In the genomic region with DNA sequence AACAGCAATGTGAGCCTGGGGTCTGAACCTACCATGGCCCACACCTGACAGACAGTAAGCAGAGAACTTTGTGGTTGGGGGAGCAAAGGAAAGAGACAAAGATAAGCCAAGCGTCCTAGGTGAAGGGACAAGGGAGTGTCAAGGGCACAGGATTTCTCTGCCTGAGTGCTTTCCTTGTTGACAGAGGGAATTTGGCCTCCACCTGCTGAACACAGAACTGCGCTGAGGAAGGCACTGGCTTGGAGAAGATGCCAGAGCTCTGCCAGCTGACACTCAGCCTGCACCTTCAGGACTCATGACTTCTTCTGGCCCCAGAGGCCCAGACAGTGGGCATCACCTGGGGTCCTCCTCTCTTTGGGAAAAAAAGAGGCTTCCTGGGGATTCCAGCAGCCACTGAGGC, we compare ENCODE assay signal across 26 cellular contexts. TPM values are rescaled to one million over a fixed set of nuclear protein-coding genes. Genes with fewer than 3 reads are reported as not detected.
DNase-seq lines count a peak whose midpoint lies in the region; ATAC-seq and TF ChIP-seq lines count a peak whose summit lies in the region.
"Had no signal": no experiment of that assay in that cellular context is flagged by ENCODE, and none has a peak within 500 bp of the region (broad histone marks: within the 10 kb centered on the region; RNA-seq: fewer than 3 reads in every experiment).

No MANE protein-coding gene starts in this region.

- DNase-seq in dorsolateral prefrontal cortex (no peak), left kidney (ENCODE audit: low read depth, low spot score) (peak; percentile 43), GM19240 (ENCODE audit: insufficient read length, low spot score) (no peak)
- DNase-seq in stimulated activated CD4-positive, alpha-beta T cell treated with anti-CD3 and anti-CD28 coated beads, Interleukin-2, amount 100 ng/mL, for 48 hours = no peak
- no peak for DNase-seq in stimulated activated naive CD8-positive, alpha-beta T cell treated with anti-CD3 and anti-CD28 coated beads, Interleukin-15, amount 100 ng/mL, for 72 hours
- DNase-seq: activated CD4-positive, alpha-beta T cell treated with anti-CD3 and anti-CD28 coated beads, Interleukin-2, amount 50 U/mL, for 48 hours; activated CD4-positive, CD25-positive, alpha-beta regulatory T cell treated with anti-CD3 and anti-CD28 coated beads, Interleukin-2, amount 50 U/mL, for 72 hours; activated T-cell treated with anti-CD3 and anti-CD28 coated beads, Interleukin-2, amount 50 U/mL, for 48 hours; C1 segment of cervical spinal cord; central memory CD4-positive, alpha-beta T cell; COR-L47; cortex of kidney; effector memory CD8-positive, alpha-beta T cell; kidney glomerular epithelial cell; NCI-H1694 treated with DMSO at 0.1 percent for 48 hours; OCI-M1; stimulated activated naive CD4-positive, alpha-beta T cell treated with Interleukin-2 at 50 U/mL for 16 hours; testis had no signal

- H3K9ac ChIP-seq in HUES64 (ENCODE audit: low read depth, low read length) = no peak overlapping the region

- no peaks in the 10 kb centered on the region for H3K36me3 ChIP-seq in HUES64 (ENCODE audit: insufficient read depth, low read length)

- no peak for ATAC-seq in stimulated activated naive CD8-positive, alpha-beta T cell treated with anti-CD3 and anti-CD28 coated beads, Interleukin-15, amount 100 ng/mL, for 72 hours
- ATAC-seq: effector memory CD8-positive, alpha-beta T cell had no signal

- peak overlapping the region; percentile 68 for H3K4me3 ChIP-seq in HUES64 (ENCODE audit: low read length)
- H3K4me3 ChIP-seq in dorsolateral prefrontal cortex = peak overlapping the region in 37 of 59 donors; percentile 20 to 62 (median 49)
- H3K4me3 ChIP-seq: lung, SK-N-MC, skin epidermis, testis had no signal

- no peaks in the 10 kb centered on the region for H3K4me1 Mint-ChIP-seq in stimulated activated naive CD8-positive, alpha-beta T cell treated with anti-CD3 and anti-CD28 coated beads, Interleukin-15, amount 100 ng/mL, for 72 hours

- H3K9me3 ChIP-seq in HUES64 (ENCODE audit: insufficient read depth, low read depth, low read length) = no peaks in the 10 kb centered on the region
- H3K9me3 ChIP-seq: testis had no signal

- H3K27me3 ChIP-seq in HUES64 (ENCODE audit: insufficient read depth, low read length) = peaks cover 34% of the 10 kb centered on the region
- H3K27me3 ChIP-seq in dorsolateral prefrontal cortex = peaks cover 0 to 25% (median 0%) of the 10 kb centered on the region in 45 donors
- H3K27me3 ChIP-seq: testis had no signal

- no peak overlapping the region for H3K27ac Mint-ChIP-seq in stimulated activated naive CD8-positive, alpha-beta T cell treated with anti-CD3 and anti-CD28 coated beads, Interleukin-15, amount 100 ng/mL, for 72 hours
- H3K27ac Mint-ChIP-seq: effector memory CD8-positive, alpha-beta T cell had no signal

- H3K4me1 ChIP-seq in HUES64 (ENCODE audit: insufficient read depth, low read length) = peaks cover 3% of the 10 kb centered on the region

- WGBS in HUES64 = 68% methylated on average over 2 of the region's 2 CpGs

- H3K27ac ChIP-seq in HUES64 (ENCODE audit: low read depth, low read length) (no peak overlapping the region), dorsolateral prefrontal cortex (peak overlapping the region in 1 of 59 donors; percentile 53), temporal lobe (ENCODE audit: low read depth, low read length) (peak overlapping the region; percentile 1)
- H3K27ac ChIP-seq: SK-N-MC, testis had no signal

- peaks cover 46% of the 10 kb centered on the region for H3K27me3 Mint-ChIP-seq in stimulated activated naive CD8-positive, alpha-beta T cell treated with anti-CD3 and anti-CD28 coated beads, Interleukin-15, amount 100 ng/mL, for 72 hours

- no peaks in the 10 kb centered on the region for H3K9me3 Mint-ChIP-seq in stimulated activated naive CD8-positive, alpha-beta T cell treated with anti-CD3 and anti-CD28 coated beads, Interleukin-15, amount 100 ng/mL, for 72 hours
- H3K9me3 Mint-ChIP-seq: neural crest cell had no signal

- TF ChIP-seq CTCF in dorsolateral prefrontal cortex (IDR thresholded peaks at IDR 0.05 in 54 of 56, conservative IDR thresholded peaks at IDR 0.05 in 2 of 56; ENCODE audit: low read depth in 1 of 56, partially characterized antibody in 56 of 56) = no peak

- H3K4me3 Mint-ChIP-seq in stimulated activated naive CD8-positive, alpha-beta T cell treated with anti-CD3 and anti-CD28 coated beads, Interleukin-15, amount 100 ng/mL, for 72 hours = no peak overlapping the region
- H3K4me3 Mint-ChIP-seq: effector memory CD8-positive, alpha-beta T cell had no signal

- intact Hi-C loops in dorsolateral prefrontal cortex (cut with DNase I) = no loop called here

RNA-seq across cellular contexts. Expression of gene LRRC55, which starts 0.8 kb away (rescaled TPM):
- 3.8 TPM for polyA plus RNA-seq in HUES64 (2013, experiment 1 of 2)
- polyA plus RNA-seq in HUES64 (2013, experiment 2 of 2) = 3.6 TPM
- total RNA-seq in dorsolateral prefrontal cortex (10 to 100 TPM in 31 of 120 experiments, 1 to 10 TPM in 89; 2.6 to 16.4 (median 8.3) TPM), temporal lobe (24.8 TPM)
- total RNA-seq: G401; T-helper 1 cell treated with Interleukin-12 subunit alpha and Interleukin-12 subunit beta and Interleukin-4 antibody, amounts not matched to agents 30 ng/mL and 1 ng/mL, for 36 hours had no signal

RNA-seq across cellular contexts. Expression of gene APLNR, which starts 56.1 kb away (rescaled TPM):
- 26.6 TPM for polyA plus RNA-seq in HUES64 (2013, experiment 1 of 2)
- polyA plus RNA-seq in HUES64 (2013, experiment 2 of 2) = 21.2 TPM
- total RNA-seq in dorsolateral prefrontal cortex (100 to 1,000 TPM in 15 of 120 experiments, 10 to 100 TPM in 101, 1 to 10 TPM in 4; 5.6 to 161 (median 44.4) TPM), temporal lobe (6.4 TPM)
- total RNA-seq: G401; T-helper 1 cell treated with Interleukin-12 subunit alpha and Interleukin-12 subunit beta and Interleukin-4 antibody, amounts not matched to agents 30 ng/mL and 1 ng/mL, for 36 hours had no signal
